23 cellular contexts compared by ENCODE assay signal in genomic region chr19:39355253-39355652, GRCh38. TPM values are rescaled to one million over a fixed set of nuclear protein-coding genes. Genes with fewer than 3 reads are reported as not detected.
"Had no signal": no experiment of that assay in that cellular context is flagged by ENCODE, and none has a peak within 500 bp of the region (broad histone marks: within the 10 kb centered on the region; RNA-seq: fewer than 3 reads in every experiment).

No MANE protein-coding gene starts in this region.

- H3K9me3 Mint-ChIP-seq: activated CD4-positive, alpha-beta memory T cell treated with anti-CD3 and anti-CD28 coated beads, Interleukin-2, amount 10 ng/mL, durations not matched to agents 7 days and 5 days; activated naive CD4-positive, alpha-beta T cell treated with anti-CD3 and anti-CD28 coated beads, Interleukin-2, amount 50 U/mL, for 24 hours; mesothelial cell of epicardium; nephron progenitor cell; T-helper 2 cell treated with Interferon-gamma antibody and Interleukin-4, amounts not matched to agents 5 μg/mL and 100 μg/mL, for 36 hours; WTC11 had no signal

- DNase-seq: activated CD4-positive, alpha-beta memory T cell treated with anti-CD3 and anti-CD28 coated beads, Interleukin-2, amount 10 ng/mL, durations not matched to agents 7 days and 5 days; activated CD4-positive, alpha-beta T cell treated with anti-CD3 and anti-CD28 coated beads for 4 hours; activated CD8-positive, alpha-beta memory T cell treated with anti-CD3 and anti-CD28 coated beads, Interleukin-2, amount 10 ng/mL, durations not matched to agents 7 days and 5 days; adrenal gland; foreskin keratinocyte; glutamatergic neuron; nephron progenitor cell; occipital lobe; stimulated activated CD4-positive, alpha-beta T cell treated with anti-CD3 and anti-CD28 coated beads, Interleukin-2, amount 100 ng/mL, for 24 hours; stimulated activated naive CD8-positive, alpha-beta T cell treated with anti-CD3 and anti-CD28 coated beads, Interleukin-15, Interleukin-2, amounts not matched to agents 100 U/mL and 50 U/mL, for 24 hours; testis; upper lobe of left lung had no signal

- H3K4me3 Mint-ChIP-seq: activated CD4-positive, alpha-beta memory T cell treated with anti-CD3 and anti-CD28 coated beads, Interleukin-2, amount 10 ng/mL, durations not matched to agents 7 days and 5 days; activated CD8-positive, alpha-beta memory T cell treated with anti-CD3 and anti-CD28 coated beads, Interleukin-2, amount 10 ng/mL, durations not matched to agents 7 days and 5 days; activated naive CD4-positive, alpha-beta T cell treated with anti-CD3 and anti-CD28 coated beads, Interleukin-2, amount 50 U/mL, for 24 hours; mesothelial cell of epicardium; nephron progenitor cell; T-helper 2 cell treated with Interferon-gamma antibody and Interleukin-4, amounts not matched to agents 5 μg/mL and 100 μg/mL, for 36 hours; WTC11 had no signal

- ATAC-seq: activated CD8-positive, alpha-beta memory T cell treated with anti-CD3 and anti-CD28 coated beads, Interleukin-2, amount 10 ng/mL, durations not matched to agents 7 days and 5 days; foreskin keratinocyte; left lobe of liver; stimulated activated naive CD8-positive, alpha-beta T cell treated with anti-CD3 and anti-CD28 coated beads, Interleukin-15, Interleukin-2, amounts not matched to agents 100 U/mL and 50 U/mL, for 24 hours; WTC11 had no signal

- H3K4me3 ChIP-seq: adrenal gland, lung, right atrium auricular region, testis, upper lobe of left lung had no signal

- H3K27me3 Mint-ChIP-seq: activated CD4-positive, alpha-beta memory T cell treated with anti-CD3 and anti-CD28 coated beads, Interleukin-2, amount 10 ng/mL, durations not matched to agents 7 days and 5 days; activated CD8-positive, alpha-beta memory T cell treated with anti-CD3 and anti-CD28 coated beads, Interleukin-2, amount 10 ng/mL, durations not matched to agents 7 days and 5 days; activated naive CD4-positive, alpha-beta T cell treated with anti-CD3 and anti-CD28 coated beads, Interleukin-2, amount 50 U/mL, for 24 hours; progenitor cell of endocrine pancreas had no signal

- H3K27me3 ChIP-seq: adrenal gland, foreskin keratinocyte, right atrium auricular region, testis, upper lobe of left lung had no signal

- H3K4me1 Mint-ChIP-seq: mesothelial cell of epicardium, nephron progenitor cell, WTC11 had no signal

- H3K27ac ChIP-seq: epithelial cell of prostate, foreskin keratinocyte, right atrium auricular region, testis, upper lobe of left lung had no signal

- H3K27ac Mint-ChIP-seq: activated CD4-positive, alpha-beta memory T cell treated with anti-CD3 and anti-CD28 coated beads, Interleukin-2, amount 10 ng/mL, durations not matched to agents 7 days and 5 days; activated naive CD4-positive, alpha-beta T cell treated with anti-CD3 and anti-CD28 coated beads, Interleukin-2, amount 50 U/mL, for 24 hours; mesothelial cell of epicardium; nephron progenitor cell; progenitor cell of endocrine pancreas; T-helper 2 cell treated with Interferon-gamma antibody and Interleukin-4, amounts not matched to agents 5 μg/mL and 100 μg/mL, for 36 hours; WTC11 had no signal

- H3K9me3 ChIP-seq: adrenal gland, right atrium auricular region, testis, upper lobe of left lung had no signal

- H3K4me1 ChIP-seq: foreskin keratinocyte, upper lobe of left lung had no signal

RNA-seq across cellular contexts. Expression of gene GMFG, which starts 19.4 kb away (rescaled TPM):
- total RNA-seq: chondrocyte, foreskin keratinocyte, mesothelial cell of epicardium, progenitor cell of endocrine pancreas had no signal
- polyA plus RNA-seq: keratinocyte had no signal
